Comparison of ENCODE assay signal across 12 cellular contexts in genomic region chr1:236303675-236304074, GRCh38. TPM values are rescaled to one million over a fixed set of nuclear protein-coding genes. Genes with fewer than 3 reads are reported as not detected.
DNase-seq lines count a peak whose midpoint lies in the region; ATAC-seq, FAIRE-seq and TF ChIP-seq lines count a peak whose summit lies in the region.
"Had no signal": no experiment of that assay in that cellular context is flagged by ENCODE, and none has a peak within 500 bp of the region (broad histone marks: within the 10 kb centered on the region; RNA-seq: fewer than 3 reads in every experiment).

No MANE protein-coding gene starts in this region.

- H3K9me3 ChIP-seq in right lobe of liver (no peaks in the 10 kb centered on the region), PC-3 (ENCODE audit: low read length) (no peaks in the 10 kb centered on the region)
- H3K9me3 ChIP-seq: esophagus muscularis mucosa, prostate gland had no signal

- H3K9ac ChIP-seq in PC-3 (ENCODE audit: low read length), result no peak overlapping the region

- FAIRE-seq in frontal cortex (lab: Jason Lieb, UNC), result no peak

- H3K27me3 ChIP-seq in foreskin keratinocyte (no peaks in the 10 kb centered on the region), right lobe of liver (no peaks in the 10 kb centered on the region), PC-3 (ENCODE audit: low read length) (no peaks in the 10 kb centered on the region)
- H3K27me3 ChIP-seq: esophagus muscularis mucosa had no signal

- BruUV-seq in PC-3 (replicated peaks; lab: Mats Ljungman, UMichigan), result no TSS peak

- intact Hi-C loops in right lobe of liver (cut with DNase I), result no loop called here
- intact Hi-C loops in PC-3 (cut with micrococcal nuclease), result no loop called here

- H3K79me2 ChIP-seq in PC-3 (ENCODE audit: low read length), result no peaks in the 10 kb centered on the region

- no peak overlapping the region for H2AFZ ChIP-seq in PC-3 (ENCODE audit: low read length)

- CTCF ChIA-PET in PC-3 (lab: Charles Lee), result no interaction called here

- H3K4me2 ChIP-seq in PC-3 (ENCODE audit: low read length), result no peak overlapping the region

- TF ChIP-seq POLR2A in right lobe of liver (IDR thresholded peaks at IDR 0.05), result no peak

- H3K9me2 ChIP-seq in PC-3 (replicated peaks; ENCODE audit: low read length), result no peaks in the 10 kb centered on the region

- POLR2A ChIA-PET in PC-3 (lab: Charles Lee; ENCODE audit: unreplicated experiment), result no interaction called here

- DNase-seq in foreskin keratinocyte, result peak in 1 of 2 donors; percentile 68
- DNase-seq in right lobe of liver, result no peak
- no peak for DNase-seq in frontal cortex (ENCODE audit: low spot score in 2 of 2)
- DNase-seq in PC-3, result no peak
- DNase-seq: aorta, left ventricle myocardium superior had no signal

- no peak overlapping the region for H3K27ac ChIP-seq in foreskin keratinocyte
- H3K27ac ChIP-seq in right lobe of liver, result no peak overlapping the region
- no peak overlapping the region for H3K27ac ChIP-seq in PC-3 (ENCODE audit: low read length)
- H3K27ac ChIP-seq: esophagus muscularis mucosa, prostate gland had no signal

- TF ChIP-seq CTCF in foreskin keratinocyte (conservative IDR thresholded peaks at IDR 0.05) (no peak), right lobe of liver (IDR thresholded peaks at IDR 0.05) (no peak), PC-3 (conservative IDR thresholded peaks at IDR 0.05; ENCODE audit: low read depth, low read length) (no peak)

- H4K20me1 ChIP-seq in PC-3 (ENCODE audit: low read length), result no peaks in the 10 kb centered on the region

- 43% methylated on average over 1 of the region's 4 CpGs for WGBS in right lobe of liver (ENCODE audit: insufficient coverage, low coverage, low lambda C conversion rate, missing lambda C conversion rate)

- no peaks in the 10 kb centered on the region for H3F3A ChIP-seq in PC-3 (ENCODE audit: low read length, unreplicated experiment)

- H3K4me1 ChIP-seq in foreskin keratinocyte (no peaks in the 10 kb centered on the region), right lobe of liver (no peaks in the 10 kb centered on the region), PC-3 (ENCODE audit: insufficient read depth, low read length) (no peaks in the 10 kb centered on the region)
- H3K4me1 ChIP-seq: esophagus muscularis mucosa, prostate gland had no signal

- ATAC-seq in GM18508 (IDR thresholded peaks at IDR 0.05; ENCODE audit: insufficient read depth, unreplicated experiment) (peak; percentile 78), GM21576 (IDR thresholded peaks at IDR 0.05; ENCODE audit: unreplicated experiment) (peak; percentile 66), HG03520 (IDR thresholded peaks at IDR 0.05; ENCODE audit: unreplicated experiment) (peak; percentile 60), foreskin keratinocyte (peak; percentile 70), right lobe of liver (no peak), PC-3 (no peak)
- ATAC-seq: left ventricle myocardium superior, Panc1 had no signal

- H3K4me3 ChIP-seq in right lobe of liver, result no peak overlapping the region
- H3K4me3 ChIP-seq in PC-3 (ENCODE audit: low read length), result no peak overlapping the region
- H3K4me3 ChIP-seq: esophagus muscularis mucosa, prostate gland had no signal

- no peaks in the 10 kb centered on the region for H3K36me3 ChIP-seq in right lobe of liver
- H3K36me3 ChIP-seq in PC-3 (ENCODE audit: low read depth, low read length), result no peaks in the 10 kb centered on the region
- H3K36me3 ChIP-seq: esophagus muscularis mucosa, prostate gland had no signal

RNA-seq across cellular contexts. Expression of gene ERO1B, which starts 21.9 kb away (rescaled TPM):
- total RNA-seq in foreskin keratinocyte, result 2.3 TPM in 2 replicates
- polyA plus RNA-seq in foreskin keratinocyte, result 0.78 and 0.87 TPM in 2 replicates
- 10 to 100 TPM in 5 of 6 experiments, 1 to 10 TPM in 1; 8.0 to 22.5 (median 17.1) TPM for total RNA-seq in right lobe of liver
- 12.6 TPM for total RNA-seq in frontal cortex
- 0.46 and 0.95 TPM in 2 replicates for total RNA-seq in PC-3 (2014; rRNA removed)

Comparison
In these comparisons a context has a peak if more than half of its experiments do, and no peak if none do; other contexts are left out.
1. ATAC-seq: peak in GM18508 (single experiment), GM21576 (single experiment), HG03520 (single experiment) and foreskin keratinocyte (single experiment); none in right lobe of liver (0 of 4) and PC-3 (single experiment).